Comparison of ENCODE assay signal across 10 cellular contexts in genomic region chr12:63918788-63919300, GRCh38.
A peak's percentile ranks its signal among the peaks of the same experiment; 100 is the strongest.
DNase-seq lines count a peak whose midpoint lies in the region; ATAC-seq, FAIRE-seq and TF ChIP-seq lines count a peak whose summit lies in the region.
"Had no signal": no experiment of that assay in that cellular context is flagged by ENCODE, and none has a peak within 500 bp of the region (broad histone marks: within the 10 kb centered on the region; RNA-seq: fewer than 3 reads in every experiment).

No MANE protein-coding gene starts in this region.

- no peaks in the 10 kb centered on the region for H3K36me3 Mint-ChIP-seq in CD8-positive, alpha-beta T cell

- H3K4me1 Mint-ChIP-seq in CD8-positive, alpha-beta T cell (ENCODE audit: low read depth) = no peaks in the 10 kb centered on the region

- FAIRE-seq in keratinocyte (lab: Jason Lieb, UNC) = no peak

- no peaks in the 10 kb centered on the region for H3K9me3 ChIP-seq in right atrium auricular region
- no peaks in the 10 kb centered on the region for H3K9me3 ChIP-seq in keratinocyte (ENCODE audit: control insufficient read depth, low read depth, low read length)
- no peaks in the 10 kb centered on the region for H3K9me3 ChIP-seq in CD8-positive, alpha-beta T cell (ENCODE audit: low read length)

- dilution Hi-C loops in keratinocyte (cut with MboI; ENCODE audit: extremely low pct_ligation_motif_present, low sequenced_read_pairs) = no loop called here

- CTCF ChIA-PET in CD8-positive, alpha-beta T cell (lab: Charles Lee) = no interaction called here

- H4K20me1 ChIP-seq in keratinocyte (ENCODE audit: control insufficient read depth, extremely low read depth, insufficient read depth, low read length) = no peaks in the 10 kb centered on the region

- H2AFZ ChIP-seq in keratinocyte (ENCODE audit: control insufficient read depth, low read length) = no peak overlapping the region

- no peak overlapping the region for H3K4me3 Mint-ChIP-seq in CD8-positive, alpha-beta T cell

- TF ChIP-seq CTCF in right atrium auricular region (IDR thresholded peaks at IDR 0.05) = no peak
- TF ChIP-seq CTCF in keratinocyte (optimal IDR thresholded peaks at IDR 0.05 in 1 of 3, IDR thresholded peaks at IDR 0.05 in 1 of 3, conservative IDR thresholded peaks at IDR 0.05 in 1 of 3; ENCODE audit: extremely low read depth in 1 of 3, insufficient read depth in 2 of 3, low read length in 3 of 3) = no peak
- TF ChIP-seq CTCF in CD8-positive, alpha-beta T cell (IDR thresholded peaks at IDR 0.05) = no peak

- H3K27me3 Mint-ChIP-seq in CD8-positive, alpha-beta T cell (ENCODE audit: low read depth) = peaks cover 2% of the 10 kb centered on the region

- H3K79me2 ChIP-seq in keratinocyte (ENCODE audit: control insufficient read depth, insufficient read depth, low read length) = peaks cover 44% of the 10 kb centered on the region

- H3K27ac ChIP-seq in right atrium auricular region = no peak overlapping the region
- H3K27ac ChIP-seq in keratinocyte (ENCODE audit: control insufficient read depth, insufficient read depth, low read length) = peak overlapping the region; percentile 97
- no peak overlapping the region for H3K27ac ChIP-seq in CD8-positive, alpha-beta T cell (ENCODE audit: low read depth, low read length)
- H3K27ac ChIP-seq: C4-2B had no signal

- no peaks in the 10 kb centered on the region for H3K4me1 ChIP-seq in right atrium auricular region
- H3K4me1 ChIP-seq in keratinocyte (ENCODE audit: control insufficient read depth, extremely low read depth, insufficient read depth, low read length) = peaks cover 68% of the 10 kb centered on the region
- no peaks in the 10 kb centered on the region for H3K4me1 ChIP-seq in CD8-positive, alpha-beta T cell (ENCODE audit: insufficient read depth, low read length)

- intact Hi-C loops in Right ventricle myocardium superior (cut with DNase I) = no loop called here
- intact Hi-C loops in CD8-positive, alpha-beta T cell (cut with DNase I, micrococcal nuclease) = no loop called here

- no peaks in the 10 kb centered on the region for H3K36me3 ChIP-seq in right atrium auricular region
- H3K36me3 ChIP-seq in keratinocyte (ENCODE audit: control insufficient read depth in 2 of 2, extremely low read depth in 1 of 2, insufficient read depth in 2 of 2, low read length in 2 of 2) = peaks cover 0 to 3% of the 10 kb centered on the region in 2 experiments
- H3K36me3 ChIP-seq in CD8-positive, alpha-beta T cell (ENCODE audit: insufficient read depth, low read length) = no peaks in the 10 kb centered on the region

- no peak overlapping the region for H3K4me3 ChIP-seq in right atrium auricular region
- H3K4me3 ChIP-seq in keratinocyte (ENCODE audit: control insufficient read depth in 2 of 3, extremely low read depth in 1 of 3, insufficient read depth in 2 of 3, low read depth in 1 of 3, low read length in 3 of 3) = peak overlapping the region in 1 of 3 experiments; percentile 31
- H3K4me3 ChIP-seq in CD8-positive, alpha-beta T cell (ENCODE audit: low read depth, low read length) = no peak overlapping the region

- peak overlapping the region; percentile 68 for H3K9ac ChIP-seq in keratinocyte (ENCODE audit: control insufficient read depth, extremely low read depth, insufficient read depth, low read length)

- peak overlapping the region; percentile 65 for H3K4me2 ChIP-seq in keratinocyte (ENCODE audit: control insufficient read depth, extremely low read depth, insufficient read depth, low read depth, low read length)

- POLR2A ChIA-PET in CD8-positive, alpha-beta T cell (lab: Charles Lee) = no interaction called here

- no peaks in the 10 kb centered on the region for H3K9me1 ChIP-seq in keratinocyte (ENCODE audit: control insufficient read depth, extremely low read depth, insufficient read depth, low read length)

- no peaks in the 10 kb centered on the region for H3K27me3 ChIP-seq in right atrium auricular region
- H3K27me3 ChIP-seq in keratinocyte (ENCODE audit: control insufficient read depth, extremely low read depth, insufficient read depth, low read length) = no peaks in the 10 kb centered on the region
- no peaks in the 10 kb centered on the region for H3K27me3 ChIP-seq in CD8-positive, alpha-beta T cell (ENCODE audit: insufficient read depth, low read length)

- DNase-seq in Right ventricle myocardium superior (no peak), right atrium auricular region (ENCODE audit: low spot score) (no peak), amniotic epithelial cell (ENCODE audit: low read depth) (peak; percentile 87), keratinocyte (ENCODE audit: low read depth, low spot score) (peak; percentile 32), cerebellar nuclear complex (lab: John Stamatoyannopoulos, UW) (no peak), ecto neural progenitor cell (ENCODE audit: low spot score) (no peak), midbrain (lab: John Stamatoyannopoulos, UW) (no peak)
- no peak for DNase-seq in CD8-positive, alpha-beta T cell
- DNase-seq: stimulated activated CD4-positive, alpha-beta T cell treated with anti-CD3 and anti-CD28 coated beads, Interleukin-4, amount 100 ng/mL, for 4 hours had no signal

- H3K9me3 Mint-ChIP-seq in CD8-positive, alpha-beta T cell = no peaks in the 10 kb centered on the region

- H3K27ac Mint-ChIP-seq in CD8-positive, alpha-beta T cell = no peak overlapping the region

- ATAC-seq in Right ventricle myocardium superior (ENCODE audit: poor library complexity) = peak; percentile 27
- no peak for ATAC-seq in CD8-positive, alpha-beta T cell

Comparison
In these comparisons a context has a peak if more than half of its experiments do, and no peak if none do; other contexts are left out.
1. DNase-seq: peak in amniotic epithelial cell (single experiment) and keratinocyte (single experiment); none in Right ventricle myocardium superior (single experiment), right atrium auricular region (single experiment), cerebellar nuclear complex (0 of 2), CD8-positive, alpha-beta T cell (0 of 7), ecto neural progenitor cell (single experiment) and midbrain (single experiment).